8 cellular contexts compared by ENCODE assay signal in the genomic region with DNA sequence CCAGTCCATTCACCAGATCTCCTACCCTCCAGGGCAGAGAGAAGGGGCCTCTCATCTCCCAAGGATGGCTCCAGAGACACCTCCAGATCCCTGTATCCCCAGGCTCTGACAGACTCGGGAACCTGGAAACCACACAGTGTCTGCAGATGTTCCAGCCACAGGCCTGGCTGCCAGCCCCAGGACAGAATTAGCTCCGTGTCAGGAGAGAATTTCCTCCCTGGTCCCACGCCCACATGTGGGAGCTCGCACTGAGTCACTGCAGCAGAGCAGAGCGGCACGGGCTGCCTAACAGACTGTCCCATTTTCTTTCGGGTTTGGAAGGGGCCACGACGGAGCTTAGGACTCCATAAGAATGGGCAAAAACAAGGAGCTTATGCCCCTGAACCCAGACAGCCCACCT. TPM values are rescaled to one million over a fixed set of nuclear protein-coding genes. Genes with fewer than 3 reads are reported as not detected.
DNase-seq lines count a peak whose midpoint lies in the region; ATAC-seq and TF ChIP-seq lines count a peak whose summit lies in the region.

No MANE protein-coding gene starts in this region.

- H3K4me1 ChIP-seq in cardiac muscle cell (ENCODE audit: low read depth), result peaks cover 8% of the 10 kb centered on the region

- H3K9me3 Mint-ChIP-seq in activated CD4-positive, alpha-beta memory T cell treated with anti-CD3 and anti-CD28 coated beads for 36 hours, result no peaks in the 10 kb centered on the region

- no peak for ATAC-seq in HG03442 (IDR thresholded peaks at IDR 0.05; ENCODE audit: unreplicated experiment)
- no peak for ATAC-seq in HG02588 (IDR thresholded peaks at IDR 0.05; ENCODE audit: unreplicated experiment)
- no peak for ATAC-seq in HG03378 (IDR thresholded peaks at IDR 0.05; ENCODE audit: unreplicated experiment)

- peaks cover 18% of the 10 kb centered on the region for H3K27me3 Mint-ChIP-seq in activated CD4-positive, alpha-beta memory T cell treated with anti-CD3 and anti-CD28 coated beads for 36 hours

- H3K9me3 ChIP-seq in cardiac muscle cell (ENCODE audit: low read depth), result no peaks in the 10 kb centered on the region

- H3K4me3 ChIP-seq in cardiac muscle cell, result no peak overlapping the region

- peak; percentile 21 for DNase-seq in GDM1 (lab: John Stamatoyannopoulos, UW)
- peak; percentile 25 for DNase-seq in activated CD4-positive, alpha-beta memory T cell treated with anti-CD3 and anti-CD28 coated beads for 36 hours
- peak; percentile 8 to 86 for DNase-seq in cardiac muscle cell (ENCODE audit: low read depth in 1 of 2, low spot score in 1 of 2)
- DNase-seq in putamen (ENCODE audit: low spot score), result peak; percentile 41
- DNase-seq in NCI-H2196 treated with DMSO at 0.1 percent for 48 hours (lab: John Stamatoyannopoulos, UW; ENCODE audit: unreplicated experiment), result no peak

- H3K4me3 Mint-ChIP-seq in activated CD4-positive, alpha-beta memory T cell treated with anti-CD3 and anti-CD28 coated beads for 36 hours, result no peak overlapping the region

- intact Hi-C loops in activated CD4-positive, alpha-beta memory T cell treated with anti-CD3 and anti-CD28 coated beads for 36 hours (cut with micrococcal nuclease), result no loop called here

- peak overlapping the region; percentile 23 for H3K27ac ChIP-seq in cardiac muscle cell

- H3K27me3 ChIP-seq in cardiac muscle cell, result no peaks in the 10 kb centered on the region

- CTCF ChIA-PET in activated CD4-positive, alpha-beta memory T cell treated with anti-CD3 and anti-CD28 coated beads for 36 hours (lab: Charles Lee), result no interaction called here

- no peaks in the 10 kb centered on the region for H3K36me3 ChIP-seq in cardiac muscle cell

- TF ChIP-seq CTCF in cardiac muscle cell (IDR thresholded peaks at IDR 0.05; ENCODE audit: low read depth, low read length), result no peak

- no peaks in the 10 kb centered on the region for H3K4me1 Mint-ChIP-seq in activated CD4-positive, alpha-beta memory T cell treated with anti-CD3 and anti-CD28 coated beads for 36 hours (ENCODE audit: low read depth)

- H3K36me3 Mint-ChIP-seq in activated CD4-positive, alpha-beta memory T cell treated with anti-CD3 and anti-CD28 coated beads for 36 hours, result no peaks in the 10 kb centered on the region

- H3K27ac Mint-ChIP-seq in activated CD4-positive, alpha-beta memory T cell treated with anti-CD3 and anti-CD28 coated beads for 36 hours, result no peak overlapping the region

- POLR2A ChIA-PET in activated CD4-positive, alpha-beta memory T cell treated with anti-CD3 and anti-CD28 coated beads for 36 hours (lab: Charles Lee), result no interaction called here

RNA-seq across cellular contexts. Expression of gene CMKLR1, which starts 33.6 kb away (rescaled TPM):
- total RNA-seq in activated CD4-positive, alpha-beta memory T cell treated with anti-CD3 and anti-CD28 coated beads for 36 hours, result not detected
- total RNA-seq in cardiac muscle cell, result not detected in 2 replicates
- 0.06 TPM in 1 of 2 replicates, not detected in the other for polyA plus RNA-seq in cardiac muscle cell
